ENCODE assay signal across 1 cellular context in the genomic region with DNA sequence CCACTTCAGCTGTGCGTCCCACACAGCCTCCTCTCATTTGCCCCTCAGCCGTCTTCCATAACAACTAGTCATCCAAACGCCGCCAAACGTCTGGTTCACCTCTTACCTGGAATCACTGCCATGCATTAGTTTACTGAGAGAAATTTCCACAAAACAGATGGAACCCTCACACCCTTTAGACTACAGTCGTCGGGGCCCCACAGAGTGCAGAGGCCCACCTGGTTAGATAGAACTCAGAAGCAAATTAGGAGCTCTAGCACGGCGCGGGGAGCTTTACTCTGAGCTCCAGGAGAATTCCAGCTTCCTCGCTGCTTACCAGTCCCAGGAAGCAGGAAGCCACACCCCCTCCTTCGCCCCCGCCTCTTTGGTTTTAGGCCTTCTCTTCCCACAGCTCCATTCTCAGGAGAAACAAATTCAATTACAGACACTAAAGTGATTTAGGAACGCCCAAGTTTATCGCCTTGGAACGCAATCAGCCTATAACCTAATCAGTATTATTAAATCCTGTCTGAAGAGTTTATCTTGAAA.
TF ChIP-seq lines count a peak whose summit lies in the region.

No MANE protein-coding gene starts in this region.

TF ChIP-seq in H1, 55 proteins besides CTCF, POLR2A, EP300 and RAD21:
- TF ChIP-seq SIRT6 (IDR thresholded peaks at IDR 0.05; ENCODE audit: low read length) (no peak), SP1 (IDR thresholded peaks at IDR 0.05; ENCODE audit: low read depth, low read length) (no peak), HDAC6 (IDR thresholded peaks at IDR 0.05; ENCODE audit: low read depth, low read length) (no peak), SAP30 (IDR thresholded peaks at IDR 0.05; ENCODE audit: insufficient read depth, insufficient replicate concordance, low read length) (no peak), BRCA1 (IDR thresholded peaks at IDR 0.05; ENCODE audit: low read depth, low read length) (no peak), TCF12 (IDR thresholded peaks at IDR 0.05; ENCODE audit: low read depth, low read length) (no peak)
TF ChIP-seq in H1: peak in this region for 0.
